6 cellular contexts compared by ENCODE assay signal in the genomic region with DNA sequence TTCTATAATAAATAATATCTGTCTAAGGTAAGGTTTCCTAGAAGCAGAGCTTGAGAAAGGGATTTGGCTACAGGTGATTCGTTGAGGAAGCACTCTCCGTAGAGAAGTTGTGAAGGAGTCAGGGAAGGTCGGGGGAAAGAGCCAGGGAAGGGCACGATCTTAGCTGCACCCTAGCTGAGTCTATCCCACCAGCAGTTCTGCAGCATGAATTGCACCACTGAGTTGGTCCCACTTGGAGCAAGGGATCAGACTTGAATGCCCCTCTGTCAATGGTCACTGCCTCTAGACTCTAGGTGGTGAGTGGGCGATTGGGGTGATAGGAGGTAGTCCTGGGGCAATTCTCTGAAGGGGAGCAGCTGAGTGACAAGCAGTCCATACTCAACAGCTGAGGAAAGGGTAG. TPM values are rescaled to one million over a fixed set of nuclear protein-coding genes. Genes with fewer than 3 reads are reported as not detected.
"Had no signal": no experiment of that assay in that cellular context is flagged by ENCODE, and none has a peak within 500 bp of the region (broad histone marks: within the 10 kb centered on the region; RNA-seq: fewer than 3 reads in every experiment).

No MANE protein-coding gene starts in this region.

- H3K4me3 Mint-ChIP-seq: H9, IgD-negative memory B cell had no signal

- DNase-seq: GOT3, H9, HCEC 1CT, KBM-7 had no signal

- H3K27ac Mint-ChIP-seq: H9, IgD-negative memory B cell had no signal

- H3K9me3 Mint-ChIP-seq: H9, IgD-negative memory B cell had no signal

RNA-seq across cellular contexts. Expression of a gene that starts 13.5 kb away (rescaled TPM):
- total RNA-seq: H9, HT-29 had no signal
